ENCODE assay signal across 33 cellular contexts in genomic region chr5:39146831-39147540, GRCh38.
DNase-seq lines count a peak whose midpoint lies in the region; ATAC-seq and TF ChIP-seq lines count a peak whose summit lies in the region.
"Had no signal": no experiment of that assay in that cellular context is flagged by ENCODE, and none has a peak within 500 bp of the region (broad histone marks: within the 10 kb centered on the region; RNA-seq: fewer than 3 reads in every experiment).

No MANE protein-coding gene starts in this region.

- H3K4me1 Mint-ChIP-seq in activated naive CD4-positive, alpha-beta T cell treated with anti-CD3 and anti-CD28 coated beads, Interleukin-2, amount 50 U/mL, for 24 hours, result peaks cover 65% of the 10 kb centered on the region

- ATAC-seq in HG03520 (IDR thresholded peaks at IDR 0.05; ENCODE audit: unreplicated experiment), result no peak
- ATAC-seq: activated CD4-positive, CD25-positive, alpha-beta regulatory T cell treated with anti-CD3 and anti-CD28 coated beads, Interleukin-2, amount 50 U/mL, for 24 hours; effector memory CD8-positive, alpha-beta T cell; left ventricle myocardium superior; PC-3 had no signal

- H3K27ac Mint-ChIP-seq in activated naive CD4-positive, alpha-beta T cell treated with anti-CD3 and anti-CD28 coated beads, Interleukin-2, amount 50 U/mL, for 24 hours, result peak overlapping the region; percentile 66
- H3K27ac Mint-ChIP-seq: activated naive CD4-positive, alpha-beta T cell treated with anti-CD3 and anti-CD28 coated beads, Interleukin-2, amount 10 ng/mL, durations not matched to agents 7 days and 5 days; progenitor cell of endocrine pancreas; type B pancreatic cell had no signal

- H3K27ac ChIP-seq in dorsolateral prefrontal cortex, result peak overlapping the region in 52 of 59 donors; percentile 5 to 83 (median 66)
- H3K27ac ChIP-seq in ascending aorta, result no peak overlapping the region
- H3K27ac ChIP-seq: cardiac muscle cell, neutrophil, sigmoid colon, SK-N-MC had no signal

- H3K9me3 Mint-ChIP-seq in activated naive CD4-positive, alpha-beta T cell treated with anti-CD3 and anti-CD28 coated beads, Interleukin-2, amount 50 U/mL, for 24 hours, result no peaks in the 10 kb centered on the region
- H3K9me3 Mint-ChIP-seq: activated naive CD4-positive, alpha-beta T cell treated with anti-CD3 and anti-CD28 coated beads, Interleukin-2, amount 10 ng/mL, durations not matched to agents 7 days and 5 days; effector memory CD8-positive, alpha-beta T cell; type B pancreatic cell had no signal

- intact Hi-C loops in dorsolateral prefrontal cortex (cut with DNase I), result loop anchor here (5.0 to 10.0 kb wide), 4 partner anchors 45 to 1688 kb away; partner anchors contain the start of gene RPL37 (in 1 of the 2)
- intact Hi-C loops in ascending aorta (cut with DNase I), result no loop called here

- H3K4me1 ChIP-seq in ascending aorta, result no peaks in the 10 kb centered on the region
- H3K4me1 ChIP-seq: BE2C, HAP-1, sigmoid colon had no signal

- no peak overlapping the region for H3K4me3 Mint-ChIP-seq in activated naive CD4-positive, alpha-beta T cell treated with anti-CD3 and anti-CD28 coated beads, Interleukin-2, amount 50 U/mL, for 24 hours
- H3K4me3 Mint-ChIP-seq: activated naive CD4-positive, alpha-beta T cell treated with anti-CD3 and anti-CD28 coated beads, Interleukin-2, amount 10 ng/mL, durations not matched to agents 7 days and 5 days; effector memory CD8-positive, alpha-beta T cell; type B pancreatic cell had no signal

- no peak for DNase-seq in activated naive CD4-positive, alpha-beta T cell treated with anti-CD3 and anti-CD28 coated beads, Interleukin-2, amount 50 U/mL, for 16 hours
- DNase-seq in SK-MEL-5 (ENCODE audit: low read depth, low spot score), result peak; percentile 97
- no peak for DNase-seq in dorsolateral prefrontal cortex
- DNase-seq in putamen (ENCODE audit: low spot score), result peak; percentile 62
- DNase-seq in activated gamma-delta T cell treated with Interleukin-2 at 50 U/mL for 16 hours, result no peak
- no peak for DNase-seq in ascending aorta (ENCODE audit: low spot score in 2 of 2)
- DNase-seq: ACHN; activated naive CD4-positive, alpha-beta T cell treated with anti-CD3 and anti-CD28 coated beads, Interleukin-2, amount 10 ng/mL, durations not matched to agents 7 days and 5 days; aorta; BE2C; COR-L47; cortex of kidney; DMS53; effector memory CD8-positive, alpha-beta T cell; islet precursor cell; Karpas-422; left ventricle myocardium superior; NCI-H1417 treated with DMSO at 0.1 percent for 48 hours; NCI-H2029 treated with DMSO at 0.1 percent for 48 hours; NCI-H524; PC-3; sigmoid colon; stimulated activated CD4-positive, alpha-beta T cell treated with anti-CD3 and anti-CD28 coated beads, Interleukin-4, amount 100 ng/mL, for 24 hours; T-helper 2 cell had no signal

- H3K27me3 ChIP-seq in dorsolateral prefrontal cortex, result no peaks in the 10 kb centered on the region
- H3K27me3 ChIP-seq in ascending aorta, result no peaks in the 10 kb centered on the region
- H3K27me3 ChIP-seq: cardiac muscle cell, neutrophil, sigmoid colon had no signal

- H3K9me3 ChIP-seq in ascending aorta, result no peaks in the 10 kb centered on the region
- H3K9me3 ChIP-seq: BE2C, HAP-1, neutrophil, sigmoid colon had no signal

- in situ Hi-C loops in SK-MEL-5 (cut with HindIII; ENCODE audit: low pct_unique_long_range_greater_than_20kb, low sequenced_read_pairs), result no loop called here

- no peak overlapping the region for H3K4me3 ChIP-seq in dorsolateral prefrontal cortex
- no peak overlapping the region for H3K4me3 ChIP-seq in ascending aorta
- H3K4me3 ChIP-seq: cardiac muscle cell, HAP-1, sigmoid colon, SK-N-MC had no signal

- peaks cover 17% of the 10 kb centered on the region for H3K36me3 Mint-ChIP-seq in activated naive CD4-positive, alpha-beta T cell treated with anti-CD3 and anti-CD28 coated beads, Interleukin-2, amount 50 U/mL, for 24 hours
- H3K36me3 Mint-ChIP-seq: type B pancreatic cell had no signal

- TF ChIP-seq CTCF in dorsolateral prefrontal cortex (IDR thresholded peaks at IDR 0.05 in 54 of 56, conservative IDR thresholded peaks at IDR 0.05 in 2 of 56; ENCODE audit: low read depth in 1 of 56, partially characterized antibody in 56 of 56) (no peak), ascending aorta (IDR thresholded peaks at IDR 0.05) (no peak)

- H3K27me3 Mint-ChIP-seq in activated naive CD4-positive, alpha-beta T cell treated with anti-CD3 and anti-CD28 coated beads, Interleukin-2, amount 50 U/mL, for 24 hours, result no peaks in the 10 kb centered on the region
- H3K27me3 Mint-ChIP-seq: activated naive CD4-positive, alpha-beta T cell treated with anti-CD3 and anti-CD28 coated beads, Interleukin-2, amount 10 ng/mL, durations not matched to agents 7 days and 5 days; effector memory CD8-positive, alpha-beta T cell; progenitor cell of endocrine pancreas; type B pancreatic cell had no signal

- no peaks in the 10 kb centered on the region for H3K36me3 ChIP-seq in ascending aorta
- H3K36me3 ChIP-seq: BE2C, cardiac muscle cell, HAP-1, sigmoid colon had no signal

Comparison
In these comparisons a context has a peak if more than half of its experiments do, and no peak if none do; other contexts are left out.
1. DNase-seq: peak in SK-MEL-5 (single experiment) and putamen (single experiment); none in activated naive CD4-positive, alpha-beta T cell treated with anti-CD3 and anti-CD28 coated beads, Interleukin-2, amount 50 U/mL, for 16 hours (single experiment), dorsolateral prefrontal cortex (0 of 10), activated gamma-delta T cell treated with Interleukin-2 at 50 U/mL for 16 hours (single experiment) and ascending aorta (0 of 2).
2. H3K27ac ChIP-seq: peak in dorsolateral prefrontal cortex (52 of 59); none in ascending aorta (0 of 2).